ENCODE assay signal across 8 cellular contexts in the genomic region with DNA sequence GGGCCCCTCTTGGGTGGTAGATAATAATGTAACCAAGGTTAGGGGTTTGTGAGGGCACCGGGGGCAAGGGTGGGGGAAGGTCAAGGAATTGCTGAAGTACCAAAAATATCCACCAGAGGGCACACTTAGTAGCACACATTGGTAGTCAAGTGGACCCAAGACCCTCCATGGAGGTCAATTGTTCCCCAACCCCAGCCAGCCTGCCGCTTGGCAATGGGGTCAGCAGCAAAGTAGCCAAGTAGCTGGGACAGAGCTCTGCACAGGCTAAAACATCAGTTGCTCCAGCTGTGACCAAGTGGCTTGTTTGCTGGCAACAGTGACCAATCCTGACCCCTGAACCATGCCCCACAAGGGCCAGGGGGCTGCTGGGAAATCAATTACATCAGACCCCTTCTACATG.
DNase-seq lines count a peak whose midpoint lies in the region; ATAC-seq, FAIRE-seq and TF ChIP-seq lines count a peak whose summit lies in the region.

No MANE protein-coding gene starts in this region.

- in situ Hi-C loops in SK-MEL-5 (cut with HindIII; ENCODE audit: low pct_unique_long_range_greater_than_20kb, low sequenced_read_pairs) = no loop called here

- FAIRE-seq in D721Med (lab: Jason Lieb, UNC) (no peak), H54 (lab: Jason Lieb, UNC) (no peak)

- no peaks in the 10 kb centered on the region for H3K27me3 Mint-ChIP-seq in immature natural killer cell (ENCODE audit: low read depth in 3 of 3)

- no peak overlapping the region for H3K4me3 Mint-ChIP-seq in immature natural killer cell

- no peak for TF ChIP-seq POLR2A in H54 (IDR thresholded peaks at IDR 0.05; ENCODE audit: low read depth, low read length)

- ATAC-seq in HG02885 (IDR thresholded peaks at IDR 0.05; ENCODE audit: poor library complexity, unreplicated experiment) (no peak), GM21717 (IDR thresholded peaks at IDR 0.05; ENCODE audit: unreplicated experiment) (no peak)

- peaks cover 0 to 5% (median 5%) of the 10 kb centered on the region in 3 donors for H3K36me3 Mint-ChIP-seq in immature natural killer cell

- DNase-seq in D721Med (ENCODE audit: insufficient read length, low spot score) (peak; percentile 70), H54 (ENCODE audit: insufficient read length, low spot score) (peak; percentile 40), SK-MEL-5 (ENCODE audit: low read depth, low spot score) (peak; percentile 73), astrocyte of the hippocampus (ENCODE audit: low read depth, low spot score) (peak; percentile 61), immature natural killer cell (peak; percentile 44 to 62 (median 51))
- peak; percentile 11 to 17 for DNase-seq in stimulated activated CD4-positive, alpha-beta T cell treated with anti-CD3 and anti-CD28 coated beads, Interleukin-4, amount 100 ng/mL, for 48 hours (ENCODE audit: low read depth in 2 of 2)

- H3K4me1 Mint-ChIP-seq in immature natural killer cell = no peaks in the 10 kb centered on the region

- H3K9me3 Mint-ChIP-seq in immature natural killer cell = no peaks in the 10 kb centered on the region

- TF ChIP-seq CTCF in D721Med (IDR thresholded peaks at IDR 0.05; ENCODE audit: insufficient read depth, missing control alignments) = peak; percentile 56

- no peak overlapping the region for H3K27ac Mint-ChIP-seq in immature natural killer cell

Comparison
In these comparisons a context has a peak if more than half of its experiments do, and no peak if none do; other contexts are left out.
1. DNase-seq: peak in every context shown above with its lines; median percentile 73 in SK-MEL-5; 70 in D721Med; 61 in astrocyte of the hippocampus; 51 in immature natural killer cell; 40 in H54; 14 in stimulated activated CD4-positive, alpha-beta T cell treated with anti-CD3 and anti-CD28 coated beads, Interleukin-4, amount 100 ng/mL, for 48 hours.